In the genomic region with DNA sequence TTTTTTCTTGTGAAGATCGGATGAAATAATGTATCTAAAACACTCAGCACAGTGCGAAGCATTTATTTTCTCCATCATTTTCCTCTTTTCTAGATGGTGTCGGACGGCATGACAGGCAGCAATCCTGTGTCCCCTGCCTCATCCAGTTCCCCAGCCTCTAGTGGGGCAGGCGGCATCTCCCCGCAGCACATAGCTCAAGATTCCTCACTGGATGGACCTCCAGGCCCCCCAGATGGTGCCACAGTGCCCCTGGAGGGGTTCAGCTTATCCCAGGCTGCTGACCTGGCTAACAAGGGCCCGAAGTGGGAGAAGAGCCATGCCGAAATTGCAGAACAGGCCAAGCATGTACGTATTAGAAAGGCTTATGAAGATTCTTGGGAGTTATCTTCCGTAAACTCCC, we compare ENCODE assay signal across 31 cellular contexts.
"Had no signal": no experiment of that assay in that cellular context is flagged by ENCODE, and none has a peak within 500 bp of the region (broad histone marks: within the 10 kb centered on the region; RNA-seq: fewer than 3 reads in every experiment).

No MANE protein-coding gene starts in this region.

- FAIRE-seq: colon, endometrium, endothelial cell of umbilical vein had no signal

- H3K27ac ChIP-seq: adrenal gland, body of pancreas, epithelial cell of prostate, esophagus squamous epithelium, gastroesophageal sphincter, WERI-Rb-1 had no signal

- H3K9me3 ChIP-seq: adrenal gland, body of pancreas, esophagus squamous epithelium, gastroesophageal sphincter had no signal

- DNase-seq: activated B cell treated with CpG ODN at 0.5 μM for 24 hours; activated CD4-positive, alpha-beta T cell treated with anti-CD3 and anti-CD28 coated beads for 48 hours; activated CD4-positive, alpha-beta T cell treated with anti-CD3 and anti-CD28 coated beads, Interleukin-2, amount 50 U/mL, for 1 hour; activated CD4-positive, alpha-beta T cell treated with anti-CD3 and anti-CD28 coated beads, Interleukin-2, amount 50 U/mL, for 48 hours; activated CD8-positive, alpha-beta memory T cell treated with anti-CD3 and anti-CD28 coated beads for 24 hours; activated CD8-positive, alpha-beta T cell treated with anti-CD3 and anti-CD28 coated beads for 36 hours; activated effector memory CD4-positive, alpha-beta T cell treated with anti-CD3 and anti-CD28 coated beads, Interleukin-2, amount 50 U/mL, for 16 hours; activated naive CD4-positive, alpha-beta T cell treated with anti-CD3 and anti-CD28 coated beads for 36 hours; activated naive CD8-positive, alpha-beta T cell treated with anti-CD3 and anti-CD28 coated beads for 36 hours; activated naive CD8-positive, alpha-beta T cell treated with anti-CD3 and anti-CD28 coated beads, Interleukin-2, amount 50 U/mL, for 24 hours; activated T-cell treated with anti-CD3 and anti-CD28 coated beads, Interleukin-2, amount 50 U/mL, for 1 hour; activated T-cell treated with anti-CD3 and anti-CD28 coated beads, Interleukin-2, amount 50 U/mL, for 48 hours; adrenal gland; amygdala; body of pancreas; caudate nucleus; cortex of kidney; dermis blood vessel endothelial cell; effector CD8-positive, alpha-beta T cell; esophagus squamous epithelium; foreskin melanocyte; T-helper 1 cell; T-helper 17 cell; T1000; WERI-Rb-1 had no signal

- ATAC-seq: activated CD4-positive, CD25-positive, alpha-beta regulatory T cell treated with anti-CD3 and anti-CD28 coated beads, Interleukin-2, amount 50 U/mL, for 24 hours; activated CD8-positive, alpha-beta T cell treated with anti-CD3 and anti-CD28 coated beads for 36 hours; activated naive CD8-positive, alpha-beta T cell treated with anti-CD3 and anti-CD28 coated beads, Interleukin-2, amount 50 U/mL, for 24 hours; body of pancreas; gastroesophageal sphincter; T-helper 17 cell had no signal

- H3K4me3 ChIP-seq: adrenal gland, body of pancreas, esophagus squamous epithelium, gastroesophageal sphincter had no signal

- H3K27me3 ChIP-seq: adrenal gland, body of pancreas, esophagus squamous epithelium, gastroesophageal sphincter had no signal
